ENCODE assay signal across 24 cellular contexts in genomic region chr2:106011993-106012392, GRCh38.
DNase-seq lines count a peak whose midpoint lies in the region; ATAC-seq and TF ChIP-seq lines count a peak whose summit lies in the region.
"Had no signal": no experiment of that assay in that cellular context is flagged by ENCODE, and none has a peak within 500 bp of the region (broad histone marks: within the 10 kb centered on the region; RNA-seq: fewer than 3 reads in every experiment).

No MANE protein-coding gene starts in this region.

- peak; percentile 46 for ATAC-seq in WTC11
- peak; percentile 67 to 83 for ATAC-seq in natural killer cell treated with Interleukin-12 subunit alpha and Interleukin-12 subunit beta and Interleukin-15 and Interleukin-18, amount 100 ng/mL, for 72 hours
- no peak for ATAC-seq in HG03460 (IDR thresholded peaks at IDR 0.05; ENCODE audit: unreplicated experiment)
- no peak for ATAC-seq in HG02678 (IDR thresholded peaks at IDR 0.05; ENCODE audit: unreplicated experiment)

- no peak for DNase-seq in H9
- DNase-seq in WTC11 (ENCODE audit: low spot score): no peak
- peak; percentile 4 for DNase-seq in epithelial cell of esophagus (ENCODE audit: low read depth)
- DNase-seq in natural killer cell treated with Interleukin-12 subunit alpha and Interleukin-12 subunit beta and Interleukin-15 and Interleukin-18, amount 100 ng/mL, for 72 hours (ENCODE audit: low spot score): peak; percentile 64
- DNase-seq in NCI-H774 (lab: John Stamatoyannopoulos, UW): no peak
- no peak for DNase-seq in activated naive CD4-positive, alpha-beta T cell treated with anti-CD3 and anti-CD28 coated beads, Interleukin-2, amount 10 ng/mL, durations not matched to agents 7 days and 5 days
- DNase-seq: CD4-positive, CD25-positive, alpha-beta regulatory T cell; HCEC 1CT; MM.1S; NCI-H1694 treated with DMSO at 0.1 percent for 48 hours; NCI-H2081 treated with DMSO at 0.1 percent for 48 hours; NCI-H226; NCI-H510A; NCI-H748 treated with DMSO at 0.1 percent for 48 hours; NK-92 treated with Interleukin-12 subunit alpha and Interleukin-12 subunit beta, amount 100 ng/mL, for 24 hours; PC-9; Right ventricle myocardium superior; RPMI8226 had no signal

- H3K36me3 Mint-ChIP-seq in H9 (ENCODE audit: insufficient read depth in 1 of 3, low read depth in 3 of 3) (peaks cover 18 to 24% (median 22%) of the 10 kb centered on the region in 3 experiments), WTC11 (peaks cover 39% of the 10 kb centered on the region)
- H3K36me3 Mint-ChIP-seq in natural killer cell treated with Interleukin-12 subunit alpha and Interleukin-12 subunit beta and Interleukin-15 and Interleukin-18, amount 100 ng/mL, for 72 hours: peaks cover 9% of the 10 kb centered on the region
- H3K36me3 Mint-ChIP-seq in activated naive CD4-positive, alpha-beta T cell treated with anti-CD3 and anti-CD28 coated beads, Interleukin-2, amount 10 ng/mL, durations not matched to agents 7 days and 5 days: peaks cover 11% of the 10 kb centered on the region

- no peak overlapping the region for H2BK120ac ChIP-seq in H9 (ENCODE audit: low read depth, low read length, poor library complexity, severe bottlenecking)

- POLR2A ChIA-PET in WTC11 (lab: Charles Lee): no interaction called here

- H3K27ac ChIP-seq in H9 (ENCODE audit: insufficient read length, low read depth, low read length): no peak overlapping the region
- H3K27ac ChIP-seq: BLaER1, KMS-11, PC-9, SJSA1 had no signal

- no peak overlapping the region for H3K18ac ChIP-seq in H9 (ENCODE audit: insufficient read length, low read depth, low read length)

- no peak overlapping the region for H3K4ac ChIP-seq in H9 (ENCODE audit: low read depth, low read length)

- H3K9me3 ChIP-seq in H9 (ENCODE audit: control insufficient read depth, low read depth, low read length): no peaks in the 10 kb centered on the region

- peaks cover 25 to 37% of the 10 kb centered on the region in 2 experiments for H3K4me1 Mint-ChIP-seq in H9
- H3K4me1 Mint-ChIP-seq in WTC11: peaks cover 35% of the 10 kb centered on the region
- H3K4me1 Mint-ChIP-seq in natural killer cell treated with Interleukin-12 subunit alpha and Interleukin-12 subunit beta and Interleukin-15 and Interleukin-18, amount 100 ng/mL, for 72 hours (ENCODE audit: low read depth in 2 of 2): peaks cover 10 to 19% of the 10 kb centered on the region in 2 donors
- no peaks in the 10 kb centered on the region for H3K4me1 Mint-ChIP-seq in activated naive CD4-positive, alpha-beta T cell treated with anti-CD3 and anti-CD28 coated beads, Interleukin-2, amount 10 ng/mL, durations not matched to agents 7 days and 5 days
- H3K4me1 Mint-ChIP-seq: IgD-negative memory B cell had no signal

- no peak overlapping the region for H2AK5ac ChIP-seq in H9 (ENCODE audit: insufficient read length, low read length)

- no peak overlapping the region for H3T11ph ChIP-seq in H9 (ENCODE audit: low read length)

- no peak overlapping the region for H2BK5ac ChIP-seq in H9 (ENCODE audit: insufficient read length, low read length)

- H3K4me3 ChIP-seq in epithelial cell of esophagus (ENCODE audit: low read length): no peak overlapping the region
- H3K4me3 ChIP-seq: BLaER1, PC-9, SJSA1 had no signal

- H3K23ac ChIP-seq in H9 (ENCODE audit: insufficient read length, low read depth, low read length): no peak overlapping the region

- H3K9me3 Mint-ChIP-seq in H9 (peaks cover 17 to 32% of the 10 kb centered on the region in 2 experiments), WTC11 (peaks cover 42% of the 10 kb centered on the region)
- H3K9me3 Mint-ChIP-seq in natural killer cell treated with Interleukin-12 subunit alpha and Interleukin-12 subunit beta and Interleukin-15 and Interleukin-18, amount 100 ng/mL, for 72 hours: peaks cover 6% of the 10 kb centered on the region
- peaks cover 17% of the 10 kb centered on the region for H3K9me3 Mint-ChIP-seq in activated naive CD4-positive, alpha-beta T cell treated with anti-CD3 and anti-CD28 coated beads, Interleukin-2, amount 10 ng/mL, durations not matched to agents 7 days and 5 days

- no peak overlapping the region for H2BK20ac ChIP-seq in H9 (ENCODE audit: low read depth, low read length, poor library complexity, severe bottlenecking)

- peak overlapping the region; percentile 40 for H2AFZ ChIP-seq in H9 (ENCODE audit: low read length)
- H2AFZ ChIP-seq: PC-9 had no signal

- H2BK15ac ChIP-seq in H9 (ENCODE audit: low read depth, low read length): no peak overlapping the region

- TF ChIP-seq CTCF in H9 (conservative IDR thresholded peaks at IDR 0.05): no peak
- no peak for TF ChIP-seq CTCF in WTC11 (IDR thresholded peaks at IDR 0.05)
- TF ChIP-seq CTCF in epithelial cell of esophagus (IDR thresholded peaks at IDR 0.05; ENCODE audit: insufficient read depth, low read depth, low read length, missing control alignments): no peak

- no peaks in the 10 kb centered on the region for H3K23me2 ChIP-seq in H9 (ENCODE audit: insufficient read length, low read depth, low read length, poor library complexity, severe bottlenecking)

- no peaks in the 10 kb centered on the region for H3K79me1 ChIP-seq in H9 (ENCODE audit: insufficient read depth, low read depth, low read length, poor library complexity, severe bottlenecking)

- H4K5ac ChIP-seq in H9 (ENCODE audit: insufficient read length, low read depth, low read length): no peak overlapping the region

- CTCF ChIA-PET in WTC11 (lab: Charles Lee): no interaction called here
- CTCF ChIA-PET in activated naive CD4-positive, alpha-beta T cell treated with anti-CD3 and anti-CD28 coated beads, Interleukin-2, amount 10 ng/mL, durations not matched to agents 7 days and 5 days (lab: Charles Lee): interaction anchor here (0.8 kb wide), 1 partner anchor 423 kb away, joined by 4 read pairs; no protein-coding TSS in a partner anchor

- H3K79me2 ChIP-seq in H9 (ENCODE audit: insufficient read depth, low read length): no peaks in the 10 kb centered on the region

- peak overlapping the region in 1 of 2 experiments; percentile 50; a peak in 1 of 5 replicates for H3K4me3 Mint-ChIP-seq in H9
- peak overlapping the region; percentile 16; the same call in 1 of the 2 replicates for H3K4me3 Mint-ChIP-seq in WTC11
- no peak overlapping the region for H3K4me3 Mint-ChIP-seq in natural killer cell treated with Interleukin-12 subunit alpha and Interleukin-12 subunit beta and Interleukin-15 and Interleukin-18, amount 100 ng/mL, for 72 hours
- H3K4me3 Mint-ChIP-seq in activated naive CD4-positive, alpha-beta T cell treated with anti-CD3 and anti-CD28 coated beads, Interleukin-2, amount 10 ng/mL, durations not matched to agents 7 days and 5 days: no peak overlapping the region
- H3K4me3 Mint-ChIP-seq: CD4-positive, CD25-positive, alpha-beta regulatory T cell; IgD-negative memory B cell had no signal

- no peak overlapping the region for H4K91ac ChIP-seq in H9 (ENCODE audit: insufficient read length, low read depth, low read length)

- no peaks in the 10 kb centered on the region for H3K27me3 ChIP-seq in H9 (ENCODE audit: insufficient read depth, low read length)
- H3K27me3 ChIP-seq: BLaER1, SJSA1 had no signal

- no peaks in the 10 kb centered on the region for H4K20me1 ChIP-seq in H9 (ENCODE audit: control insufficient read depth, insufficient read depth, insufficient read length)
- H4K20me1 ChIP-seq: BLaER1 had no signal

- WGBS in H9 (ENCODE audit: extremely low coverage, insufficient read length, low lambda C conversion rate): no CpG with 5 or more reads among the region's 4 CpGs

- H3K27me3 Mint-ChIP-seq in H9 (ENCODE audit: low read depth) (peaks cover 2% of the 10 kb centered on the region), WTC11 (ENCODE audit: low read depth) (peaks cover 5% of the 10 kb centered on the region)
- H3K27me3 Mint-ChIP-seq in natural killer cell treated with Interleukin-12 subunit alpha and Interleukin-12 subunit beta and Interleukin-15 and Interleukin-18, amount 100 ng/mL, for 72 hours: peaks cover 0 to 1% of the 10 kb centered on the region in 2 donors
- H3K27me3 Mint-ChIP-seq in activated naive CD4-positive, alpha-beta T cell treated with anti-CD3 and anti-CD28 coated beads, Interleukin-2, amount 10 ng/mL, durations not matched to agents 7 days and 5 days: peaks cover 2% of the 10 kb centered on the region
- H3K27me3 Mint-ChIP-seq: CD4-positive, CD25-positive, alpha-beta regulatory T cell; IgD-negative memory B cell had no signal

- no peak overlapping the region for H2BK12ac ChIP-seq in H9 (ENCODE audit: insufficient read length, low read depth, low read length)

- H3K4me2 ChIP-seq in H9 (ENCODE audit: insufficient read depth, insufficient read length, low read length): peak overlapping the region; percentile 11
- H3K4me2 ChIP-seq: BLaER1, KMS-11, PC-9 had no signal

- no peak overlapping the region for H3K56ac ChIP-seq in H9 (ENCODE audit: insufficient read length, low read depth, low read length)

- H3K4me1 ChIP-seq in H9 (ENCODE audit: insufficient read depth, low read length): peaks cover 5% of the 10 kb centered on the region; the same call in 1 of the 2 replicates
- H3K4me1 ChIP-seq: BLaER1, SJSA1 had no signal

- H3K27ac Mint-ChIP-seq in H9 (peak overlapping the region; percentile 24 to 92 (median 73); a peak in 5 of 7 replicates), WTC11 (peak overlapping the region; percentile 86)
- H3K27ac Mint-ChIP-seq in natural killer cell treated with Interleukin-12 subunit alpha and Interleukin-12 subunit beta and Interleukin-15 and Interleukin-18, amount 100 ng/mL, for 72 hours: no peak overlapping the region
- H3K27ac Mint-ChIP-seq in activated naive CD4-positive, alpha-beta T cell treated with anti-CD3 and anti-CD28 coated beads, Interleukin-2, amount 10 ng/mL, durations not matched to agents 7 days and 5 days: no peak overlapping the region
- H3K27ac Mint-ChIP-seq: IgD-negative memory B cell had no signal

- no peak overlapping the region for H3K9ac ChIP-seq in H9 (ENCODE audit: extremely low read depth, insufficient read length, low read length)
- H3K9ac ChIP-seq: BLaER1, KMS-11 had no signal

- H4K8ac ChIP-seq in H9 (replicated peaks; ENCODE audit: insufficient read length, low read depth, low read length): no peak overlapping the region

- H3K14ac ChIP-seq in H9 (ENCODE audit: insufficient read depth, low read length): no peak overlapping the region; the same call in 1 of the 2 replicates

TF ChIP-seq in WTC11, 78 proteins besides CTCF, POLR2A, EP300 and RAD21 (continues in another document):
- TF ChIP-seq USF2 (CRISPR knock-in tag; IDR thresholded peaks at IDR 0.05) (no peak), ZNF423 (CRISPR knock-in tag; IDR thresholded peaks at IDR 0.05) (no peak), TP53 (CRISPR knock-in tag; IDR thresholded peaks at IDR 0.05) (no peak)

Comparison
In these comparisons a context has a peak if more than half of its experiments do, and no peak if none do; other contexts are left out.
1. DNase-seq: peak in epithelial cell of esophagus (single experiment) and natural killer cell treated with Interleukin-12 subunit alpha and Interleukin-12 subunit beta and Interleukin-15 and Interleukin-18, amount 100 ng/mL, for 72 hours (single experiment); none in H9 (single experiment), WTC11 (single experiment), NCI-H774 (single experiment) and activated naive CD4-positive, alpha-beta T cell treated with anti-CD3 and anti-CD28 coated beads, Interleukin-2, amount 10 ng/mL, durations not matched to agents 7 days and 5 days (single experiment).
2. H3K27ac Mint-ChIP-seq: peak in H9 (3 of 3) and WTC11 (single experiment); none in natural killer cell treated with Interleukin-12 subunit alpha and Interleukin-12 subunit beta and Interleukin-15 and Interleukin-18, amount 100 ng/mL, for 72 hours (0 of 2) and activated naive CD4-positive, alpha-beta T cell treated with anti-CD3 and anti-CD28 coated beads, Interleukin-2, amount 10 ng/mL, durations not matched to agents 7 days and 5 days (single experiment).
3. ATAC-seq: peak in WTC11 (single experiment) and natural killer cell treated with Interleukin-12 subunit alpha and Interleukin-12 subunit beta and Interleukin-15 and Interleukin-18, amount 100 ng/mL, for 72 hours (2 of 2); none in HG03460 (single experiment) and HG02678 (single experiment).